ENCODE assay signal across 33 cellular contexts in the genomic region with DNA sequence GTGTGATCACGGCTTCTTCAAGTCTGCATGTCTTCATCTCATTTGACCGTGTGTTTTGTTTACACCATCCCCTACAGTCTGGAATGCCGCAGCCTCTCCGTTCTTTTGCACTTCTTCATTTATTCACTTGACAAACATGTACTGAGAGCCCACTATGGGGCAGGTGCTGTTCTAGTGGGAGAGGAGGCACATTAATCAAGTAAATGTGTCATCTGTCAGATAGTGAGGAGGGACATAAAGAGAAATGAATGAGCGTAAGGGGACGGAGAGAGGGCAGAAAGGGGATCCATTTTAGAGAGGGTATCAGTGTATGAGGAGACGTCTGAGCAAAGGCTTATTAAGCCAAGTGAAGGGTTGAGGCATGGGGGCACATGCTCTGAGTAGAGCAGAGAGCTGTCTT. TPM values are rescaled to one million over a fixed set of nuclear protein-coding genes. Genes with fewer than 3 reads are reported as not detected.
"Had no signal": no experiment of that assay in that cellular context is flagged by ENCODE, and none has a peak within 500 bp of the region (broad histone marks: within the 10 kb centered on the region; RNA-seq: fewer than 3 reads in every experiment).

No MANE protein-coding gene starts in this region.

- H3K4me1 ChIP-seq: adrenal gland, body of pancreas, esophagus muscularis mucosa, foreskin keratinocyte had no signal

- H3K27me3 ChIP-seq: adrenal gland, body of pancreas, foreskin keratinocyte, gastrocnemius medialis had no signal

- H3K27ac ChIP-seq: adrenal gland, body of pancreas, esophagus muscularis mucosa, foreskin keratinocyte, WERI-Rb-1 had no signal

- H3K36me3 ChIP-seq: adrenal gland, esophagus muscularis mucosa, gastrocnemius medialis, WERI-Rb-1 had no signal

- DNase-seq: activated B cell treated with CpG ODN at 0.5 μM for 24 hours; activated CD4-positive, alpha-beta T cell treated with anti-CD3 and anti-CD28 coated beads for 48 hours; activated CD4-positive, alpha-beta T cell treated with anti-CD3 and anti-CD28 coated beads, Interleukin-2, amount 50 U/mL, for 1 hour; activated CD4-positive, alpha-beta T cell treated with anti-CD3 and anti-CD28 coated beads, Interleukin-2, amount 50 U/mL, for 48 hours; activated CD8-positive, alpha-beta memory T cell treated with anti-CD3 and anti-CD28 coated beads for 24 hours; activated CD8-positive, alpha-beta T cell treated with anti-CD3 and anti-CD28 coated beads for 36 hours; activated effector memory CD4-positive, alpha-beta T cell treated with Interleukin-2 at 50 U/mL for 16 hours; activated gamma-delta T cell treated with Interleukin-2 at 50 U/mL for 16 hours; activated naive CD4-positive, alpha-beta T cell treated with anti-CD3 and anti-CD28 coated beads for 36 hours; activated naive CD8-positive, alpha-beta T cell treated with anti-CD3 and anti-CD28 coated beads for 36 hours; activated naive CD8-positive, alpha-beta T cell treated with anti-CD3 and anti-CD28 coated beads, Interleukin-2, amount 50 U/mL, for 24 hours; activated T-cell treated with anti-CD3 and anti-CD28 coated beads, Interleukin-2, amount 50 U/mL, for 4 hours; adrenal gland; amygdala; aorta; body of pancreas; caudate nucleus; cortex of kidney; dermis blood vessel endothelial cell; effector CD4-positive, alpha-beta T cell; effector memory CD8-positive, alpha-beta T cell; erythroblast; foreskin keratinocyte; gastrocnemius medialis; glutamatergic neuron; T-helper 1 cell; T-helper 17 cell; T1000; WERI-Rb-1 had no signal

- H3K9me3 ChIP-seq: adrenal gland, body of pancreas, esophagus muscularis mucosa, gastrocnemius medialis had no signal

- ATAC-seq: activated CD4-positive, CD25-positive, alpha-beta regulatory T cell treated with anti-CD3 and anti-CD28 coated beads, Interleukin-2, amount 50 U/mL, for 24 hours; activated CD8-positive, alpha-beta T cell treated with anti-CD3 and anti-CD28 coated beads for 36 hours; activated naive CD8-positive, alpha-beta T cell treated with anti-CD3 and anti-CD28 coated beads, Interleukin-2, amount 50 U/mL, for 24 hours; activated T-cell treated with anti-CD3 and anti-CD28 coated beads, Interleukin-2, amount 50 U/mL, for 4 hours; activated T-helper 17 cell treated with anti-CD3 and anti-CD28 coated beads, Interleukin-2, amount 50 U/mL, for 72 hours; body of pancreas; effector memory CD8-positive, alpha-beta T cell; foreskin keratinocyte; T-helper 17 cell had no signal

- H3K4me3 ChIP-seq: adrenal gland, body of pancreas, esophagus muscularis mucosa, gastrocnemius medialis had no signal

- FAIRE-seq: colon had no signal

RNA-seq across cellular contexts. Expression of gene CECR2, which starts 54.0 kb away (rescaled TPM):
- total RNA-seq: foreskin keratinocyte had no signal
- polyA plus RNA-seq: foreskin keratinocyte had no signal
